28 cellular contexts compared by ENCODE assay signal in genomic region chr4:74387790-74388189, GRCh38. TPM values are rescaled to one million over a fixed set of nuclear protein-coding genes. Genes with fewer than 3 reads are reported as not detected.
A peak's percentile ranks its signal among the peaks of the same experiment; 100 is the strongest.
DNase-seq lines count a peak whose midpoint lies in the region; ATAC-seq, FAIRE-seq and TF ChIP-seq lines count a peak whose summit lies in the region.
"Had no signal": no experiment of that assay in that cellular context is flagged by ENCODE, and none has a peak within 500 bp of the region (broad histone marks: within the 10 kb centered on the region; RNA-seq: fewer than 3 reads in every experiment).

No MANE protein-coding gene starts in this region.

- peaks cover 27% of the 10 kb centered on the region for H3K4me1 Mint-ChIP-seq in Calu3 (ENCODE audit: low read depth, unreplicated experiment)
- H3K4me1 Mint-ChIP-seq: B cell had no signal

- no peaks in the 10 kb centered on the region for H3K27me3 ChIP-seq in RWPE2 (ENCODE audit: insufficient read depth, poor library complexity, severe bottlenecking)
- H3K27me3 ChIP-seq in small intestine (ENCODE audit: control insufficient read depth in 2 of 2, insufficient read depth in 2 of 2, low read length in 2 of 2): peaks cover 0 to 3% of the 10 kb centered on the region in 2 donors
- H3K27me3 ChIP-seq: BLaER1 treated with 17β-estradiol and CSF1 and Interleukin-3, amounts not matched to agents 10 nM and 100 nM had no signal

- H3K27ac Mint-ChIP-seq in Calu3 (ENCODE audit: unreplicated experiment): peak overlapping the region; percentile 87
- H3K27ac Mint-ChIP-seq: B cell; CD4-positive, alpha-beta T cell; CD8-positive, alpha-beta T cell had no signal

- H3K27ac ChIP-seq in RWPE2 (ENCODE audit: poor library complexity, severe bottlenecking) (peak overlapping the region; percentile 36), epithelial cell of prostate (peak overlapping the region; percentile 95), small intestine (ENCODE audit: low read depth in 1 of 2, low read length in 1 of 2) (no peak overlapping the region)
- H3K27ac ChIP-seq: BLaER1 treated with 17β-estradiol and CSF1 and Interleukin-3, amounts not matched to agents 10 nM and 100 nM; C4-2B had no signal

- ATAC-seq in RWPE2 (ENCODE audit: low read depth): no peak
- ATAC-seq: CD8-positive, alpha-beta T cell; GM12878 had no signal

- BruUV-seq in Calu3 (replicated peaks; lab: Mats Ljungman, UMichigan): TSS peak; percentile 0

- intact Hi-C loops in Calu3 (cut with micrococcal nuclease; ENCODE audit: unreplicated experiment): no loop called here

- DNase-seq in Calu3 (no peak), RWPE2 (ENCODE audit: low spot score) (no peak), epithelial cell of prostate (ENCODE audit: low read depth, low spot score) (no peak), small intestine (no peak), NCI-H1694 (lab: John Stamatoyannopoulos, UW) (no peak), GM19238 (ENCODE audit: insufficient read length, low spot score) (no peak), urothelium cell line (ENCODE audit: low spot score) (no peak)
- no peak for DNase-seq in activated CD4-positive, alpha-beta T cell treated with anti-CD3 and anti-CD28 coated beads, Interleukin-2, amount 50 U/mL, for 1 hour
- DNase-seq: 8988T; AML-193; Caco-2; CD4-positive, alpha-beta T cell; CD8-positive, alpha-beta T cell; DMS 273 treated with DMSO at 0.1 percent for 48 hours; DMS153; DMS53; DMS79; DND-41; EL; GDM1 had no signal

- 96 to 99% (median 99%) methylated on average over 2 of the region's 2 CpGs for WGBS in small intestine, 3 donors

- H3K36me3 Mint-ChIP-seq in Calu3 (ENCODE audit: insufficient read depth, unreplicated experiment): peaks cover 94% of the 10 kb centered on the region
- H3K36me3 Mint-ChIP-seq: CD8-positive, alpha-beta T cell had no signal

- FAIRE-seq in small intestine (lab: Jason Lieb, UNC): peak; percentile 19
- FAIRE-seq in urothelium cell line (lab: Jason Lieb, UNC): no peak
- FAIRE-seq: GM12878, GM12892, GM18507, GM19239 had no signal

- H3K9me3 ChIP-seq in RWPE2 (ENCODE audit: severe bottlenecking): no peaks in the 10 kb centered on the region
- no peaks in the 10 kb centered on the region for H3K9me3 ChIP-seq in small intestine (ENCODE audit: control insufficient read depth, low read depth)
- H3K9me3 ChIP-seq: BLaER1 treated with 17β-estradiol and CSF1 and Interleukin-3, amounts not matched to agents 10 nM and 100 nM; Caco-2 had no signal

- H3K4me3 ChIP-seq in RWPE2 (ENCODE audit: severe bottlenecking): no peak overlapping the region
- H3K4me3 ChIP-seq in small intestine (ENCODE audit: low read depth in 1 of 2, low read length in 2 of 2): no peak overlapping the region
- H3K4me3 ChIP-seq: BLaER1 treated with 17β-estradiol and CSF1 and Interleukin-3, amounts not matched to agents 10 nM and 100 nM; GM12878 had no signal

- peak overlapping the region; percentile 40 for H3K4me3 Mint-ChIP-seq in Calu3 (ENCODE audit: low read depth, unreplicated experiment)
- H3K4me3 Mint-ChIP-seq: B cell; CD4-positive, alpha-beta T cell; CD8-positive, alpha-beta T cell had no signal

- H3K4me1 ChIP-seq in RWPE2 (ENCODE audit: insufficient read depth, poor library complexity, severe bottlenecking) (no peaks in the 10 kb centered on the region), small intestine (ENCODE audit: control insufficient read depth in 2 of 2, insufficient read depth in 1 of 2, low read depth in 1 of 2, low read length in 1 of 2) (no peaks in the 10 kb centered on the region)
- H3K4me1 ChIP-seq: Caco-2 had no signal

- H3K9me3 Mint-ChIP-seq in Calu3 (ENCODE audit: low read depth, unreplicated experiment): no peaks in the 10 kb centered on the region
- H3K9me3 Mint-ChIP-seq: CD4-positive, alpha-beta T cell; CD8-positive, alpha-beta T cell had no signal

- CTCF ChIA-PET in Calu3 (lab: Charles Lee): no interaction called here

- H3K36me3 ChIP-seq in RWPE2 (ENCODE audit: low read depth): peaks cover 63% of the 10 kb centered on the region
- no peaks in the 10 kb centered on the region for H3K36me3 ChIP-seq in small intestine (ENCODE audit: control insufficient read depth in 2 of 2, insufficient read depth in 2 of 2, low read length in 2 of 2)
- H3K36me3 ChIP-seq: BLaER1 treated with 17β-estradiol and CSF1 and Interleukin-3, amounts not matched to agents 10 nM and 100 nM had no signal

- TF ChIP-seq CTCF in Calu3 (IDR thresholded peaks at IDR 0.05; ENCODE audit: unreplicated experiment) (no peak), RWPE2 (IDR thresholded peaks at IDR 0.05; ENCODE audit: poor library complexity, severe bottlenecking) (no peak)

- no peaks in the 10 kb centered on the region for H3K27me3 Mint-ChIP-seq in Calu3 (ENCODE audit: unreplicated experiment)

RNA-seq across cellular contexts. Expression of gene EREG, which starts 22.8 kb away (rescaled TPM):
- 413 and 422 TPM in 2 replicates for total RNA-seq in Calu3 (2022)
- under 1 TPM in 2 of 3 donors, not detected in 1; 0.22 to 0.75 TPM for polyA plus RNA-seq in small intestine
- total RNA-seq: B cell, G401, GM12878 had no signal
- polyA plus RNA-seq: GM12878 had no signal

RNA-seq across cellular contexts. Expression of gene AREG, which starts 57.1 kb away (rescaled TPM):
- 230 and 281 TPM in 2 replicates for total RNA-seq in Calu3 (2022)
- polyA plus RNA-seq in small intestine: 10 to 100 TPM in 1 of 3 donors, 1 to 10 TPM in 2; 1.3 to 13.2 (median 3.0) TPM
- total RNA-seq: G401, GM12878 had no signal

Comparison
In these comparisons a context has a peak if more than half of its experiments do, and no peak if none do; other contexts are left out.
1. H3K27ac ChIP-seq: peak in RWPE2 (single experiment) and epithelial cell of prostate (single experiment); none in small intestine (0 of 2).